In the genomic region with DNA sequence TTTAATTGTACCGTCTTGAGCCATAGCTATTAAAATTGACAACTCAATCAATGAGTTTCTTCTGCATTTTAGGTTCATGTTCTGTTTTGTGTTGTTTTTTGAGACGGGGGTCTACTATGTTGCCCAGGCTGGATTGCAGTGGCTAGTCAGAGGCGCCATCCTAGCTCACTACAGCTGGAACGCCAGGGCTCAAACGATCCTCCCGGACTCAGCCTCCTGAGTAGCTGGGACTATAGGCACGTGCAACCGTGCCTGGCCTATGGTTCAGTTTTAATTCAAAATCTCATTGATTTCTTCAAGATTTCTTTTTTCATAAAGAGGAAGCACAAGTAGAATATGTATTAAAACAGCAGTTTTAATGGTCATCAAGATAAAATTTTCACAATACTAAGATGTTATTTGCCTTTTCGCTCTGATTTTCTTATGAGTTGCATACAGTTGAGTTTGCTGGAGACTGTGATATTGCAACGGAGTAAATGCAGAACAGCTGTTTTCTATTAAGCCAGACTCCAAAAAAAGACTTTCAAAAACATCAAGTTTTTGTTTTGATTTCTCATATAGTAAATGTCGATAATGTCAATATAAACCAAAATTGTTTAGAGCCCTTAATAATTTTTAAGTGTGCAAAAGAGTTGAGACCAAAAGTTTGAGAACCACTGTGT, we compare ENCODE assay signal across 8 cellular contexts. TPM values are rescaled to one million over a fixed set of nuclear protein-coding genes. Genes with fewer than 3 reads are reported as not detected.
DNase-seq lines count a peak whose midpoint lies in the region; ATAC-seq, FAIRE-seq and TF ChIP-seq lines count a peak whose summit lies in the region.

No MANE protein-coding gene starts in this region.

- no peak overlapping the region for H3K23ac ChIP-seq in mesenchymal stem cell (ENCODE audit: low read length in 2 of 2)

- no peak overlapping the region for H4K91ac ChIP-seq in mesenchymal stem cell (ENCODE audit: low read length)

- peaks cover 9% of the 10 kb centered on the region for H4K20me1 ChIP-seq in GM23338 (replicated peaks; ENCODE audit: insufficient read depth)

- H2BK12ac ChIP-seq in mesenchymal stem cell (ENCODE audit: low read length in 2 of 2), result no peak overlapping the region

- no peaks in the 10 kb centered on the region for H3F3A ChIP-seq in GM23338 (replicated peaks; ENCODE audit: low read depth)

- no peaks in the 10 kb centered on the region; the same call in 2 of the 3 replicates for H3K9me3 Mint-ChIP-seq in GM23338
- H3K9me3 Mint-ChIP-seq in activated naive CD8-positive, alpha-beta T cell treated with anti-CD3 and anti-CD28 coated beads, Interleukin-2, amount 50 U/mL, for 24 hours, result no peaks in the 10 kb centered on the region

- no peak overlapping the region for H2AK5ac ChIP-seq in mesenchymal stem cell (ENCODE audit: low read length, severe bottlenecking)

- no peak for DNase-seq in A673 (ENCODE audit: low spot score)
- peak; percentile 63 for DNase-seq in GM23338 (ENCODE audit: low spot score)
- DNase-seq in activated naive CD8-positive, alpha-beta T cell treated with anti-CD3 and anti-CD28 coated beads, Interleukin-2, amount 50 U/mL, for 24 hours, result no peak
- no peak for DNase-seq in mesenchymal stem cell
- DNase-seq in body of pancreas, result no peak
- DNase-seq in HTR-8/SVneo (ENCODE audit: insufficient read length, low spot score), result no peak
- DNase-seq in HuH-7.5 (ENCODE audit: low spot score), result no peak
- DNase-seq in NCI-H1436 (lab: John Stamatoyannopoulos, UW), result no peak

- H3K4ac ChIP-seq in mesenchymal stem cell (ENCODE audit: low read depth in 1 of 2, low read length in 2 of 2), result peak overlapping the region in 1 of 2 experiments; percentile 38

- peak overlapping the region; percentile 98 for H3K4me2 ChIP-seq in GM23338
- H3K4me2 ChIP-seq in mesenchymal stem cell (ENCODE audit: low read length, poor library complexity, severe bottlenecking), result peak overlapping the region; percentile 48

- no peaks in the 10 kb centered on the region for H3K9me3 ChIP-seq in A673 (ENCODE audit: low read depth, low read length, poor library complexity, severe bottlenecking)
- no peaks in the 10 kb centered on the region for H3K9me3 ChIP-seq in mesenchymal stem cell (ENCODE audit: control insufficient read depth, low read length)
- no peaks in the 10 kb centered on the region for H3K9me3 ChIP-seq in body of pancreas

- CTCF ChIA-PET in A673 (lab: Charles Lee), result no interaction called here

- H3K14ac ChIP-seq in mesenchymal stem cell (ENCODE audit: low read length in 2 of 2), result no peak overlapping the region

- intact Hi-C loops in A673 (cut with micrococcal nuclease; ENCODE audit: unreplicated experiment) (no loop called here), body of pancreas (cut with DNase I) (no loop called here)

- peaks cover 26% of the 10 kb centered on the region for H3K4me1 ChIP-seq in A673 (ENCODE audit: insufficient read depth, low read length, poor library complexity, severe bottlenecking)
- peaks cover 15% of the 10 kb centered on the region for H3K4me1 ChIP-seq in GM23338 (ENCODE audit: insufficient read depth)
- peaks cover 2% of the 10 kb centered on the region for H3K4me1 ChIP-seq in mesenchymal stem cell (ENCODE audit: control insufficient read depth, insufficient read depth, low read depth, low read length)
- peaks cover 28% of the 10 kb centered on the region for H3K4me1 ChIP-seq in body of pancreas

- H3K79me2 ChIP-seq in GM23338 (replicated peaks; ENCODE audit: insufficient read depth), result peaks cover 52% of the 10 kb centered on the region

- 3% methylated on average over 5 of the region's 11 CpGs for WGBS in mesenchymal stem cell
- WGBS in body of pancreas, 2 donors, result 21 to 22% methylated on average over 11 of the region's 11 CpGs

- H3K9ac ChIP-seq in mesenchymal stem cell (ENCODE audit: low read length), result peak overlapping the region; percentile 99

- peaks cover 6% of the 10 kb centered on the region; the same call in 2 of the 3 replicates for H3K4me1 Mint-ChIP-seq in GM23338
- peaks cover 45% of the 10 kb centered on the region for H3K4me1 Mint-ChIP-seq in activated naive CD8-positive, alpha-beta T cell treated with anti-CD3 and anti-CD28 coated beads, Interleukin-2, amount 50 U/mL, for 24 hours

- H3K18ac ChIP-seq in mesenchymal stem cell (ENCODE audit: low read depth in 1 of 2, low read length in 2 of 2), result no peak overlapping the region

- peaks cover 11% of the 10 kb centered on the region for H3K79me1 ChIP-seq in mesenchymal stem cell (replicated peaks; ENCODE audit: low read length, poor library complexity, severe bottlenecking)

- ATAC-seq in GM23338 (peak; percentile 69), body of pancreas (no peak)
- no peak for ATAC-seq in activated naive CD8-positive, alpha-beta T cell treated with anti-CD3 and anti-CD28 coated beads, Interleukin-2, amount 50 U/mL, for 24 hours

- no peak overlapping the region for H2BK5ac ChIP-seq in mesenchymal stem cell (ENCODE audit: low read depth, low read length, poor library complexity, severe bottlenecking)

- TF ChIP-seq CTCF in A673 (conservative IDR thresholded peaks at IDR 0.05; ENCODE audit: low read depth, low read length) (no peak), GM23338 (conservative IDR thresholded peaks at IDR 0.05; ENCODE audit: low read depth in 2 of 2) (no peak), body of pancreas (IDR thresholded peaks at IDR 0.05) (no peak)

- no peak overlapping the region for H4K8ac ChIP-seq in mesenchymal stem cell (ENCODE audit: low read length)

- H2BK120ac ChIP-seq in mesenchymal stem cell (ENCODE audit: low read depth, low read length), result no peak overlapping the region

- H3K9me2 ChIP-seq in GM23338 (ENCODE audit: insufficient read depth), result no peaks in the 10 kb centered on the region

- H3K27ac ChIP-seq in A673 (ENCODE audit: low read depth, low read length, poor library complexity, severe bottlenecking) (no peak overlapping the region), GM23338 (ENCODE audit: low read depth) (no peak overlapping the region), mesenchymal stem cell (ENCODE audit: low read length, poor library complexity, severe bottlenecking) (no peak overlapping the region), body of pancreas (no peak overlapping the region)

- peak overlapping the region; percentile 95 for H3K4me3 Mint-ChIP-seq in GM23338
- peak overlapping the region; percentile 95 for H3K4me3 Mint-ChIP-seq in activated naive CD8-positive, alpha-beta T cell treated with anti-CD3 and anti-CD28 coated beads, Interleukin-2, amount 50 U/mL, for 24 hours

- peaks cover 20% of the 10 kb centered on the region for H3K36me3 Mint-ChIP-seq in GM23338 (ENCODE audit: low read depth)
- peaks cover 10% of the 10 kb centered on the region for H3K36me3 Mint-ChIP-seq in activated naive CD8-positive, alpha-beta T cell treated with anti-CD3 and anti-CD28 coated beads, Interleukin-2, amount 50 U/mL, for 24 hours (ENCODE audit: low read depth)

- peak overlapping the region; percentile 98 for H3K27ac Mint-ChIP-seq in GM23338
- peak overlapping the region; percentile 93 for H3K27ac Mint-ChIP-seq in activated naive CD8-positive, alpha-beta T cell treated with anti-CD3 and anti-CD28 coated beads, Interleukin-2, amount 50 U/mL, for 24 hours

- no peak overlapping the region for H2BK15ac ChIP-seq in mesenchymal stem cell (ENCODE audit: low read depth, poor library complexity, severe bottlenecking)

- TF ChIP-seq POLR2A in body of pancreas (IDR thresholded peaks at IDR 0.05), result no peak

- H3K4me3 ChIP-seq in A673 (ENCODE audit: low read depth, low read length, poor library complexity, severe bottlenecking) (peak overlapping the region; percentile 77), GM23338 (peak overlapping the region; percentile 98), mesenchymal stem cell (ENCODE audit: insufficient read depth in 1 of 2, low read depth in 1 of 2, low read length in 2 of 2) (peak overlapping the region in 1 of 2 experiments; percentile 82), body of pancreas (peak overlapping the region in 1 of 2 donors; percentile 82)

- H3K27me3 ChIP-seq in A673 (replicated peaks; ENCODE audit: insufficient read depth, low read depth, low read length, poor library complexity), result no peaks in the 10 kb centered on the region
- H3K27me3 ChIP-seq in GM23338 (ENCODE audit: insufficient read depth), result no peaks in the 10 kb centered on the region
- H3K27me3 ChIP-seq in mesenchymal stem cell (ENCODE audit: control insufficient read depth in 1 of 2, insufficient read depth in 1 of 2, low read length in 2 of 2), result no peaks in the 10 kb centered on the region
- H3K27me3 ChIP-seq in body of pancreas, result no peaks in the 10 kb centered on the region

- no peaks in the 10 kb centered on the region for H3K36me3 ChIP-seq in A673 (ENCODE audit: insufficient read depth, low read length, poor library complexity, severe bottlenecking)
- H3K36me3 ChIP-seq in GM23338 (ENCODE audit: insufficient read depth), result peaks cover 18% of the 10 kb centered on the region; the same call in 1 of the 2 replicates
- peaks cover 0 to 27% of the 10 kb centered on the region in 2 experiments for H3K36me3 ChIP-seq in mesenchymal stem cell (ENCODE audit: control insufficient read depth in 1 of 2, insufficient read depth in 2 of 2, low read depth in 1 of 2, low read length in 2 of 2)
- no peaks in the 10 kb centered on the region for H3K36me3 ChIP-seq in body of pancreas (replicated peaks in 1 of 2; ENCODE audit: insufficient read depth in 1 of 2, low read depth in 2 of 2)

- POLR2A ChIA-PET in A673 (lab: Charles Lee; ENCODE audit: low non-redundant PET), result interaction anchor here (0.6 kb wide), 1 partner anchor 84 kb away, joined by 3 read pairs; no protein-coding TSS in a partner anchor

- no peak for FAIRE-seq in HTR-8/SVneo (lab: Jason Lieb, UNC)

- H2AFZ ChIP-seq in GM23338, result peak overlapping the region; percentile 98
- H2AFZ ChIP-seq in mesenchymal stem cell (ENCODE audit: low read depth, low read length), result no peak overlapping the region

- peaks cover 6% of the 10 kb centered on the region for H3K27me3 Mint-ChIP-seq in GM23338 (ENCODE audit: insufficient read depth, low read depth, poor library complexity)
- no peaks in the 10 kb centered on the region for H3K27me3 Mint-ChIP-seq in activated naive CD8-positive, alpha-beta T cell treated with anti-CD3 and anti-CD28 coated beads, Interleukin-2, amount 50 U/mL, for 24 hours

- BruUV-seq in A673 (replicated peaks; lab: Mats Ljungman, UMichigan), result no TSS peak

TF ChIP-seq in GM23338, 12 proteins besides CTCF, POLR2A, EP300 and RAD21 (continues in another document):
- TF ChIP-seq CREB1 (CRISPR knock-in tag; IDR thresholded peaks at IDR 0.05; ENCODE audit: low read depth), result no peak

RNA-seq across cellular contexts. Expression of gene STX18, which starts 1.1 kb away (rescaled TPM):
- 31.0 and 34.3 TPM in 2 replicates for total RNA-seq in A673 (2021)
- 15.9 and 30.8 TPM in 2 replicates for total RNA-seq in GM23338 (2014; rRNA removed; shearing (Covaris generic))
- 16.6 and 18.1 TPM in 2 replicates for polyA plus RNA-seq in GM23338 (2016; fragmentation: Nextera tagmentation; extraction: Ambion mirVana)
- 28.2 TPM for polyA plus RNA-seq in mesenchymal stem cell (2013, experiment 1 of 2)
- 27.9 TPM for polyA plus RNA-seq in mesenchymal stem cell (2013, experiment 2 of 2)
- total RNA-seq in body of pancreas, result 10 to 100 TPM; 13.5 to 53.4 TPM
